In the genomic region with DNA sequence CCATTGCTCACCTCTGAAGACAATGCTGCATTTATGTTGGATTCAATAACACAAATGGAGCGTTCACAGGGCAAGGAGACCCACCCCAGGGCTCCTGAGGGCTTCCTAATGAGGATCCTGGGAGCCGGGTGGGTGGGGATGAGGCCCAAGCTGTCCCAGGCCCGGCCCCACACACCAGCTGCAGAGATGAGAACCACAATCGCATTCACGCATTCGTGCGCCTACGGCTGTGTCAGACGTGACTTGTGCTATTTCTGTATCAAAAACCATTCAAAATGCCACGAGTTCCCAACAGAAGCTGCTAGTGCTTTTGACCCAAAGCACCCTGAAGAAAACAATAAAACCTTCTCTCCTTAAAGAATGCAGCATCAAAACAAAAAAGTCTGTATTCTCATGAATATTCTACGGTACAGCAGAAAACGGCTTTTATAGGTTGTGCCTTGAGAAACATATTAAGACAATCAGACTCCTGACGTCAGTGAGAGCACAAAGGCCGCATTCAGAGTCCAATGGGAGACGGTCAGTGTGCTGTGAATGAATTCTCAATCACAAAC, we compare ENCODE assay signal across 17 cellular contexts.
A peak's percentile ranks its signal among the peaks of the same experiment; 100 is the strongest.
DNase-seq lines count a peak whose midpoint lies in the region; FAIRE-seq and TF ChIP-seq lines count a peak whose summit lies in the region.
"Had no signal": no experiment of that assay in that cellular context is flagged by ENCODE, and none has a peak within 500 bp of the region (broad histone marks: within the 10 kb centered on the region; RNA-seq: fewer than 3 reads in every experiment).

No MANE protein-coding gene starts in this region.

- H3K9me3 Mint-ChIP-seq in brain = peaks cover 0 to 9% (median 2%) of the 10 kb centered on the region in 5 experiments
- H3K9me3 Mint-ChIP-seq: activated CD4-positive, alpha-beta memory T cell treated with anti-CD3 and anti-CD28 coated beads, Interleukin-2, amount 10 ng/mL, durations not matched to agents 7 days and 5 days; HFFc6 had no signal

- TF ChIP-seq POLR2A in GM12892 (IDR thresholded peaks at IDR 0.05; ENCODE audit: low read depth, low read length) = no peak

- H3K4me3 Mint-ChIP-seq in brain = peak overlapping the region in 4 of 5 experiments; percentile 12 to 52 (median 27)
- H3K4me3 Mint-ChIP-seq: activated CD4-positive, alpha-beta memory T cell treated with anti-CD3 and anti-CD28 coated beads, Interleukin-2, amount 10 ng/mL, durations not matched to agents 7 days and 5 days; HFFc6 had no signal

- FAIRE-seq in GM12892 (lab: Jason Lieb, UNC) = no peak
- FAIRE-seq: G401.6 had no signal

- peak overlapping the region; percentile 76 to 96 (median 86) for H3K27ac Mint-ChIP-seq in brain
- H3K27ac Mint-ChIP-seq: activated CD4-positive, alpha-beta memory T cell treated with anti-CD3 and anti-CD28 coated beads, Interleukin-2, amount 10 ng/mL, durations not matched to agents 7 days and 5 days; HFFc6 had no signal

- H3K4me1 Mint-ChIP-seq in brain = peaks cover 87% of the 10 kb centered on the region
- H3K4me1 Mint-ChIP-seq: activated CD4-positive, alpha-beta memory T cell treated with anti-CD3 and anti-CD28 coated beads, Interleukin-2, amount 10 ng/mL, durations not matched to agents 7 days and 5 days had no signal

- TF ChIP-seq CTCF in brain (conservative IDR thresholded peaks at IDR 0.05) (no peak), GM13977 (IDR thresholded peaks at IDR 0.05; ENCODE audit: extremely low read depth, insufficient read depth, missing control alignments) (no peak)

- peaks cover 36% of the 10 kb centered on the region for H3K36me3 Mint-ChIP-seq in brain

- no peaks in the 10 kb centered on the region for H3K27me3 Mint-ChIP-seq in brain
- H3K27me3 Mint-ChIP-seq: activated CD4-positive, alpha-beta memory T cell treated with anti-CD3 and anti-CD28 coated beads, Interleukin-2, amount 10 ng/mL, durations not matched to agents 7 days and 5 days had no signal

- in situ Hi-C loops in GM13977 (cut with MboI; ENCODE audit: low pct_unique_long_range_greater_than_20kb, low sequenced_read_pairs, unreplicated experiment) = no loop called here

- DNase-seq in D341Med (ENCODE audit: low spot score) (peak; percentile 4), medulla oblongata (ENCODE audit: extremely low spot score) (peak; percentile 95), putamen (ENCODE audit: low spot score) (peak; percentile 91), GM12892 (ENCODE audit: insufficient read length) (no peak), ureter (ENCODE audit: low spot score) (no peak), NCI-H526 treated with DMSO at 0.1 percent for 48 hours (lab: John Stamatoyannopoulos, UW) (no peak), GM13977 (ENCODE audit: low spot score) (no peak)
- DNase-seq: activated CD4-positive, alpha-beta memory T cell treated with anti-CD3 and anti-CD28 coated beads, Interleukin-2, amount 10 ng/mL, durations not matched to agents 7 days and 5 days; COR-L47; HFFc6; KG1; mesendoderm; NCI-H1092 treated with DMSO at 0.1 percent for 48 hours; SIG-M5; stimulated activated CD4-positive, alpha-beta T cell treated with anti-CD3 and anti-CD28 coated beads, Interleukin-2, amount 100 ng/mL, for 24 hours had no signal

Comparison
In these comparisons a context has a peak if more than half of its experiments do, and no peak if none do; other contexts are left out.
1. DNase-seq: peak in D341Med (single experiment), medulla oblongata (single experiment) and putamen (single experiment); none in GM12892 (single experiment), ureter (single experiment), NCI-H526 treated with DMSO at 0.1 percent for 48 hours (single experiment) and GM13977 (single experiment).